8 cellular contexts compared by ENCODE assay signal in the genomic region with DNA sequence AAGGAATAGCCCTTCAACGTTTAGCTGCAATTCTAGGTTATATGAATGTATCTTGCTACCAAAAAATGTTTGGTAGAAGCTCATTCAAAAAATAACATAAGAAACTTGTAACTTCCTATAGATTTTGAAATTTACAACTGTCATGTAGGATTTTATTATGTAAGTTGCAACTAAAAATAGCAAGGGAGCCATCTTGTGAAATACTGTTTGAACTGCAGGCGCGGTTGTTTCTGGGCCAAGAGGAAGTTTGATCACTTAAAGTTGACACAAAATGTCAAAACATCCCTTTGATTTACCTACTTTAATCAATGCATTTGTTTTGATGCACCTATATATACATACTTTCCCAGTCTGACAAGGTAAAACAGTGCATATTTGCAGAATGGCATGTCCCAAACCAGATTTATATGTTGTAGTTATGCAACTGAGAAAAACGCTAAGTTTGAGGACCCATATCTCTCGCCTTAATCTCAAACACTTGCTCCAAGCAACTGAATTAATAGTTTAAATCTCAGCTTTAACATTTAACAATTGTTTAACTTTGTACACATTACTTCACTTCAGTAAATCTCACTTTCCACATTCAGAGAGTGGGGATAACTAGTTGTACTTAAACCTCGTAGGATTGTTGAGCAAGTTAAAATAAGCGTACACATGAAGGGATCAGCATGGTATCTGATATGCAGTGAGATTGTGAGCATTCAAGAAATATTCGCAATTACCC.
DNase-seq lines count a peak whose midpoint lies in the region; ATAC-seq and TF ChIP-seq lines count a peak whose summit lies in the region.
"Had no signal": no experiment of that assay in that cellular context is flagged by ENCODE, and none has a peak within 500 bp of the region (broad histone marks: within the 10 kb centered on the region; RNA-seq: fewer than 3 reads in every experiment).

No MANE protein-coding gene starts in this region.

- no TSS peak for BruUV-seq in mammary epithelial cell (replicated peaks; lab: Mats Ljungman, UMichigan)

- H3K27me3 ChIP-seq in mammary epithelial cell (ENCODE audit: insufficient read depth, low read length) (no peaks in the 10 kb centered on the region), osteoblast (ENCODE audit: insufficient read depth, low read length) (no peaks in the 10 kb centered on the region)
- H3K27me3 ChIP-seq: neutrophil had no signal

- no peaks in the 10 kb centered on the region for H3K4me1 ChIP-seq in mammary epithelial cell (ENCODE audit: insufficient read depth, low read length)
- H3K4me1 ChIP-seq in osteoblast (ENCODE audit: insufficient read depth, low read length), result peaks cover 3% of the 10 kb centered on the region

- TF ChIP-seq CTCF in GM13977 (IDR thresholded peaks at IDR 0.05; ENCODE audit: extremely low read depth, insufficient read depth, missing control alignments), result peak; percentile 33
- peak; percentile 67 to 71 for TF ChIP-seq CTCF in mammary epithelial cell (conservative IDR thresholded peaks at IDR 0.05 in 1 of 2, IDR thresholded peaks at IDR 0.05 in 1 of 2; ENCODE audit: extremely low read depth in 1 of 2, insufficient read depth in 1 of 2, low read depth in 1 of 2, low read length in 2 of 2)
- TF ChIP-seq CTCF in osteoblast (IDR thresholded peaks at IDR 0.05; ENCODE audit: extremely low read depth, low read depth, low read length), result peak; percentile 54

- H3K9me3 ChIP-seq in mammary epithelial cell (replicated peaks; ENCODE audit: insufficient read depth, low read length) (no peaks in the 10 kb centered on the region), osteoblast (ENCODE audit: low read depth, low read length) (peaks cover under 1% of the 10 kb centered on the region)
- H3K9me3 ChIP-seq: neutrophil had no signal

- ATAC-seq in HG02981 (IDR thresholded peaks at IDR 0.05; ENCODE audit: unreplicated experiment), result no peak
- no peak for ATAC-seq in GM18505 (IDR thresholded peaks at IDR 0.05; ENCODE audit: unreplicated experiment)
- no peak for ATAC-seq in left ventricle myocardium superior

- no peak overlapping the region for H3K4me3 ChIP-seq in mammary epithelial cell (replicated peaks in 1 of 3; ENCODE audit: insufficient read depth in 1 of 3, low read depth in 2 of 3, low read length in 3 of 3)
- H3K4me3 ChIP-seq in osteoblast (ENCODE audit: insufficient read depth, low read length), result no peak overlapping the region

- H2AFZ ChIP-seq in mammary epithelial cell (ENCODE audit: low read depth, low read length), result no peak overlapping the region
- H2AFZ ChIP-seq in osteoblast (ENCODE audit: low read length), result no peak overlapping the region

- DNase-seq in GM13977 (ENCODE audit: low spot score) (peak; percentile 4), NCI-H2107 (lab: John Stamatoyannopoulos, UW) (peak; percentile 5), mammary epithelial cell (peak; percentile 10), osteoblast (ENCODE audit: insufficient read length, low spot score, missing footprints) (no peak), left ventricle myocardium superior (no peak)

- H3K79me2 ChIP-seq in mammary epithelial cell (ENCODE audit: insufficient read depth, low read length), result no peaks in the 10 kb centered on the region
- H3K79me2 ChIP-seq in osteoblast (ENCODE audit: insufficient read depth, low read length), result peaks cover 54% of the 10 kb centered on the region

- in situ Hi-C loops in GM13977 (cut with MboI; ENCODE audit: low pct_unique_long_range_greater_than_20kb, low sequenced_read_pairs, unreplicated experiment), result no loop called here
- in situ Hi-C loops in mammary epithelial cell (cut with MboI; ENCODE audit: low sequenced_read_pairs in 2 of 2), result loop anchor here (5.0 to 10.0 kb wide), 3 partner anchors 339 to 492 kb away; no protein-coding TSS in a partner anchor

- H3K4me2 ChIP-seq in mammary epithelial cell (ENCODE audit: insufficient read depth, low read depth, low read length) (no peak overlapping the region), osteoblast (ENCODE audit: insufficient read depth, low read length) (no peak overlapping the region)

- TF ChIP-seq POLR2A in GM18505 (IDR thresholded peaks at IDR 0.05; ENCODE audit: borderline replicate concordance, extremely low read depth, insufficient read depth, insufficient read length), result no peak

- H3K27ac ChIP-seq in mammary epithelial cell (ENCODE audit: insufficient read depth, low read depth, low read length) (no peak overlapping the region), osteoblast (ENCODE audit: low read depth, low read length) (no peak overlapping the region)
- H3K27ac ChIP-seq: neutrophil had no signal

- intact Hi-C loops in mammary epithelial cell (cut with micrococcal nuclease) (loop anchor here (1.0 to 2.0 kb wide), 4 partner anchors 68 to 485 kb away; no protein-coding TSS in a partner anchor), left ventricle myocardium superior (cut with micrococcal nuclease) (no loop called here)

- H3K36me3 ChIP-seq in mammary epithelial cell (ENCODE audit: insufficient read depth, low read length) (no peaks in the 10 kb centered on the region), osteoblast (ENCODE audit: insufficient read depth, low read length) (no peaks in the 10 kb centered on the region)
- H3K36me3 ChIP-seq: neutrophil had no signal

- H4K20me1 ChIP-seq in mammary epithelial cell (ENCODE audit: insufficient read depth, low read length) (no peaks in the 10 kb centered on the region), osteoblast (ENCODE audit: insufficient read depth, low read length) (no peaks in the 10 kb centered on the region)

- dilution Hi-C loops in mammary epithelial cell (cut with HindIII; ENCODE audit: low sequenced_read_pairs), result no loop called here

- H3K9ac ChIP-seq in mammary epithelial cell (ENCODE audit: insufficient read depth, low read length), result no peak overlapping the region

- 57% methylated on average over 8 of the region's 8 CpGs for WGBS in mammary epithelial cell (ENCODE audit: low coverage, missing lambda C conversion rate)

- CTCF ChIA-PET in mammary epithelial cell (lab: Charles Lee; ENCODE audit: low non-redundant PET), result interaction anchor here (0.8 kb wide), 1 partner anchor 338 kb away, joined by 4 read pairs; no protein-coding TSS in a partner anchor

Comparison
In these comparisons a context has a peak if more than half of its experiments do, and no peak if none do; other contexts are left out.
1. DNase-seq: peak in GM13977 (single experiment), NCI-H2107 (single experiment) and mammary epithelial cell (single experiment); none in osteoblast (single experiment) and left ventricle myocardium superior (single experiment).
2. Peak in every context shown above with its lines, with median percentiles within 50 percentile points of each other: CTCF ChIP-seq.